ENCODE assay signal across 1 cellular context in the genomic region with DNA sequence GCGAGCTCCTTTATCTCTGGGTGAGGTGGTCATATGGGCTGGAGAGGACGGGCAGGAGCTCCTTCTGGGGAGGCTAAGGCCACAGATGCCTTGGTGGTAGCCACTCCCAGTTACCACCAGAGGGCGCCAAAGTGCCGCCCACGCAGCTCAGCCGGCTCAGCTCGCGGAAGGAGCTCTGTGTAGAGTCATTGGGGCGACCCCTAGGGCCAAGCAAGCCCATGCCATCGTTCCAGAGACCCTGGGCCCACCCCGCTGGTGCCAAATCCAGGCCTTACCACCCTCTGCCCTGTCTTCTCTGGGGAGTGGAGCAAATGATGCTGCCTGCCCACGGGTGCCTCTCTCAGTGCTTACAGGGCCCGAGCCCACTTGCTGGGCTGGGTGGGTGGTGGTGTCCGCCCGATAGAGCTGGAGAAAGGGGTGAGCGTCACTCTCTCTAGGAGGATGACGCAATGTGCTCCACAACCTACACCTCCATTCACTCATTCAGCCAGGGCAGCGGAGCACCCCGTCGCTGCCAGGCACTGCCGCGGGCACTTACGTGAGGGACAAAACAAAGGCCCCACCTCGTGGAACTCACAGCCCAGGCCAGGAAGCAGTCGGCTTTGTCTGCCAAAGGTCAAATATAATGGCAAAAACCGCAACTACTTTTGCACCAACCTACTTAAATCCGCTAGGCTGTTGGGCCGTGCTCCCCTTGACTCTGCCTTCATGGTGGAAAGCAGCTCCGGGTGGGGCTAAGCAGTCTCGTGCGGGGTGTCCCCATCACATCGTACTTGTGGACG.
TF ChIP-seq lines count a peak whose summit lies in the region.

No MANE protein-coding gene starts in this region.

TF ChIP-seq in H1, 55 proteins besides CTCF, POLR2A, EP300 and RAD21:
- TF ChIP-seq SAP30 (IDR thresholded peaks at IDR 0.05; ENCODE audit: insufficient read depth, insufficient replicate concordance, low read length) = no peak
- TF ChIP-seq SIN3A (conservative IDR thresholded peaks at IDR 0.05 in 1 of 2, IDR thresholded peaks at IDR 0.05 in 1 of 2; ENCODE audit: low read depth in 1 of 2, low read length in 2 of 2) = 0 out of 4 replicates have a peak, but pooled peaks of 1 of the 2 experiments have one; percentile 52
- no peak for TF ChIP-seq TEAD4 (IDR thresholded peaks at IDR 0.05; ENCODE audit: low read depth, low read length)
- TF ChIP-seq BCL11A (IDR thresholded peaks at IDR 0.05; ENCODE audit: low read depth in 2 of 2, low read length in 2 of 2) = no peak
- no peak for TF ChIP-seq RFX5 (IDR thresholded peaks at IDR 0.05; ENCODE audit: borderline replicate concordance, low read depth, low read length)
- TF ChIP-seq SIRT6 (IDR thresholded peaks at IDR 0.05; ENCODE audit: low read length) = no peak
- no peak for TF ChIP-seq CHD7 (IDR thresholded peaks at IDR 0.05; ENCODE audit: insufficient replicate concordance, low read length)
- TF ChIP-seq JUN (IDR thresholded peaks at IDR 0.05; ENCODE audit: low read depth, low read length) = no peak
- no peak for TF ChIP-seq SP1 (IDR thresholded peaks at IDR 0.05; ENCODE audit: low read depth, low read length)
- TF ChIP-seq NRF1 (IDR thresholded peaks at IDR 0.05; ENCODE audit: low read depth, low read length) = no peak
- no peak for TF ChIP-seq KDM1A (IDR thresholded peaks at IDR 0.05; ENCODE audit: borderline replicate concordance, low read length)
- no peak for TF ChIP-seq SUZ12 (IDR thresholded peaks at IDR 0.05; ENCODE audit: low read length)
- TF ChIP-seq, protein P1, sequence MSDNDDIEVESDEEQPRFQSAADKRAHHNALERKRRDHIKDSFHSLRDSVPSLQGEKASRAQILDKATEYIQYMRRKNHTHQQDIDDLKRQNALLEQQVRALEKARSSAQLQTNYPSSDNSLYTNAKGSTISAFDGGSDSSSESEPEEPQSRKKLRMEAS (IDR thresholded peaks at IDR 0.05) = no peak
- TF ChIP-seq YY1 (IDR thresholded peaks at IDR 0.05; ENCODE audit: low read depth, low read length) = peak; percentile 52; the same call in 1 of the 2 replicates
- no peak for TF ChIP-seq CHD1 (IDR thresholded peaks at IDR 0.05; ENCODE audit: low read depth, low read length)
- TF ChIP-seq, protein P2, sequence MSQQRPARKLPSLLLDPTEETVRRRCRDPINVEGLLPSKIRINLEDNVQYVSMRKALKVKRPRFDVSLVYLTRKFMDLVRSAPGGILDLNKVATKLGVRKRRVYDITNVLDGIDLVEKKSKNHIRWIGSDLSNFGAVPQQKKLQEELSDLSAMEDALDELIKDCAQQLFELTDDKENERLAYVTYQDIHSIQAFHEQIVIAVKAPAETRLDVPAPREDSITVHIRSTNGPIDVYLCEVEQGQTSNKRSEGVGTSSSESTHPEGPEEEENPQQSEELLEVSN (IDR thresholded peaks at IDR 0.05) = 0 out of 2 replicates have a peak, but pooled peaks have one; percentile 11
- no peak for TF ChIP-seq SP2 (IDR thresholded peaks at IDR 0.05; ENCODE audit: low read length)
- TF ChIP-seq CREB1 (IDR thresholded peaks at IDR 0.05) = 0 out of 2 replicates have a peak, but pooled peaks have one; percentile 18
- no peak for TF ChIP-seq RBBP5 (IDR thresholded peaks at IDR 0.05; ENCODE audit: borderline replicate concordance, low read depth, low read length)
- TF ChIP-seq, protein P3, sequence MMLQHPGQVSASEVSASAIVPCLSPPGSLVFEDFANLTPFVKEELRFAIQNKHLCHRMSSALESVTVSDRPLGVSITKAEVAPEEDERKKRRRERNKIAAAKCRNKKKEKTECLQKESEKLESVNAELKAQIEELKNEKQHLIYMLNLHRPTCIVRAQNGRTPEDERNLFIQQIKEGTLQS (IDR thresholded peaks at IDR 0.05; ENCODE audit: insufficient read depth, low read depth, low read length) = peak; percentile 54
- TF ChIP-seq EZH2 (IDR thresholded peaks at IDR 0.05; ENCODE audit: low read depth, low read length, severe bottlenecking) = no peak
- no peak for TF ChIP-seq FOSL1 (IDR thresholded peaks at IDR 0.05; ENCODE audit: insufficient read depth, low read depth, low read length)
- peak; percentile 97; the same call in 1 of the 2 replicates for TF ChIP-seq EGR1 (IDR thresholded peaks at IDR 0.05; ENCODE audit: borderline replicate concordance, low read depth, low read length)
- TF ChIP-seq BACH1 (IDR thresholded peaks at IDR 0.05; ENCODE audit: low read length) = peak; percentile 72
- no peak for TF ChIP-seq KDM5A (IDR thresholded peaks at IDR 0.05; ENCODE audit: low read length)
- TF ChIP-seq SIX5 (IDR thresholded peaks at IDR 0.05; ENCODE audit: low read depth, low read length) = no peak
- TF ChIP-seq KDM4A (IDR thresholded peaks at IDR 0.05; ENCODE audit: low read depth, low read length, severe bottlenecking) = no peak
- 0 out of 4 replicates have a peak, but pooled peaks of 1 of the 2 experiments have one; percentile 32 for TF ChIP-seq HDAC2 (IDR thresholded peaks at IDR 0.05; ENCODE audit: borderline replicate concordance in 1 of 2, low read depth in 2 of 2, low read length in 2 of 2)
- no peak for TF ChIP-seq MAFK (IDR thresholded peaks at IDR 0.05; ENCODE audit: low read depth, low read length)
- no peak for TF ChIP-seq RNF2 (IDR thresholded peaks at IDR 0.05; ENCODE audit: borderline replicate concordance, low read depth, low read length, missing control alignments, poor library complexity, severe bottlenecking)
- TF ChIP-seq GABPA (IDR thresholded peaks at IDR 0.05; ENCODE audit: borderline replicate concordance, insufficient read depth, low read length) = peak; percentile 68; the same call in 1 of the 2 replicates
- TF ChIP-seq CEBPB (IDR thresholded peaks at IDR 0.05; ENCODE audit: low read depth, low read length) = peak; percentile 91
- TF ChIP-seq JUND (IDR thresholded peaks at IDR 0.05; ENCODE audit: low read length) = 0 out of 2 replicates have a peak, but pooled peaks have one; percentile 11
- TF ChIP-seq SP4 (IDR thresholded peaks at IDR 0.05; ENCODE audit: low read length) = no peak
- no peak for TF ChIP-seq CBX8 (IDR thresholded peaks at IDR 0.05; ENCODE audit: borderline replicate concordance, low read depth, low read length)
- no peak for TF ChIP-seq CHD2 (IDR thresholded peaks at IDR 0.05; ENCODE audit: low read length)
- no peak for TF ChIP-seq CTBP2 (IDR thresholded peaks at IDR 0.05; ENCODE audit: borderline replicate concordance, insufficient read depth, insufficient read length, low read length)
- TF ChIP-seq TAF7 (optimal IDR thresholded peaks at IDR 0.05; ENCODE audit: borderline replicate concordance, low read depth, low read length) = peak; percentile 74
- TF ChIP-seq POLR2AphosphoS5 (IDR thresholded peaks at IDR 0.05; ENCODE audit: low read depth, low read length) = no peak
